13 cellular contexts compared by ENCODE assay signal in the genomic region with DNA sequence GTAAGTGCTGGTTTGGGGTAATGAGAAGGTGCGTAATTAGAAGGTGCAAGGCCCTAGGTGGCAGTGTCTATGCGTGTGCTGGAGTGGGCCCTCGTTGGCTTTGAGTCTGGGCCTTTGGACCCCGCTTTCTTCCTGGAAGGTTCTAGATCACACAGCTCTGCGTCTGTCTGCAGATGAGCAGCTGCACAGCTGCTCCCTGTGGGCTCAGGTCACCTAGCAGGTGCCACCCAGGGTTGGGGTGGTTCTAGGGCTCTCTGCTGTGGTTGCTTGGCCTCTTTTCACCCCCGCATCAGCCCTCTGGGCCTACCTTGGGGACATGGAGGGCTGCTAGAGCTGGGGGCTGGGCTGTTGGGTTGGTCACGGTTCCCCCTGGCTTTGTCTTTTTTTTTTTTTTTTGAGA. TPM values are rescaled to one million over a fixed set of nuclear protein-coding genes. Genes with fewer than 3 reads are reported as not detected.
DNase-seq lines count a peak whose midpoint lies in the region; ATAC-seq and TF ChIP-seq lines count a peak whose summit lies in the region.
"Had no signal": no experiment of that assay in that cellular context is flagged by ENCODE, and none has a peak within 500 bp of the region (broad histone marks: within the 10 kb centered on the region; RNA-seq: fewer than 3 reads in every experiment).

No MANE protein-coding gene starts in this region.

- intact Hi-C loops in CD4-positive, alpha-beta memory T cell (cut with micrococcal nuclease) = no loop called here
- intact Hi-C loops in colonic mucosa (cut with DNase I) = no loop called here
- intact Hi-C loops in psoas muscle (cut with DNase I) = no loop called here

- no peaks in the 10 kb centered on the region for H3K36me3 ChIP-seq in CD4-positive, alpha-beta memory T cell (ENCODE audit: insufficient read depth, low read length)
- no peaks in the 10 kb centered on the region for H3K36me3 ChIP-seq in colonic mucosa
- peaks cover 0 to 10% of the 10 kb centered on the region in 2 donors for H3K36me3 ChIP-seq in psoas muscle (ENCODE audit: insufficient read depth in 1 of 2, low read depth in 1 of 2)
- H3K36me3 ChIP-seq: ovary, tibial artery had no signal

- DNase-seq in CD4-positive, alpha-beta memory T cell = peak in 1 of 5 donors; percentile 17
- DNase-seq in HL-60 (ENCODE audit: low read depth in 1 of 2, low spot score in 1 of 2) = no peak
- DNase-seq in colonic mucosa = no peak
- no peak for DNase-seq in psoas muscle
- no peak for DNase-seq in AG08396 (ENCODE audit: low spot score)
- DNase-seq in NCI-H1417 (lab: John Stamatoyannopoulos, UW) = no peak
- DNase-seq: activated CD8-positive, alpha-beta memory T cell treated with anti-CD3 and anti-CD28 coated beads for 24 hours; kidney; NCI-H1436; NCI-H774; ovary had no signal

- ATAC-seq in psoas muscle = no peak
- no peak for ATAC-seq in GM18907 (IDR thresholded peaks at IDR 0.05; ENCODE audit: unreplicated experiment)

- peak overlapping the region; percentile 32 to 34 for H3K9ac ChIP-seq in colonic mucosa (ENCODE audit: low read depth in 2 of 2, low read length in 2 of 2)

- peak overlapping the region in 3 of 8 donors; percentile 10 to 25 (median 20) for H3K4me3 Mint-ChIP-seq in CD4-positive, alpha-beta memory T cell

- TF ChIP-seq CTCF in HL-60 (IDR thresholded peaks at IDR 0.05; ENCODE audit: insufficient read depth, low read length) = no peak
- no peak for TF ChIP-seq CTCF in colonic mucosa (IDR thresholded peaks at IDR 0.05)
- TF ChIP-seq CTCF in psoas muscle (IDR thresholded peaks at IDR 0.05) = no peak

- no peaks in the 10 kb centered on the region for H3K27me3 Mint-ChIP-seq in CD4-positive, alpha-beta memory T cell

- H3K36me3 Mint-ChIP-seq in CD4-positive, alpha-beta memory T cell = peaks cover 0 to 17% of the 10 kb centered on the region in 2 donors

- H3K27ac ChIP-seq in CD4-positive, alpha-beta memory T cell (ENCODE audit: low read depth, low read length) = no peak overlapping the region
- H3K27ac ChIP-seq in HL-60 (replicated peaks) = peak overlapping the region; percentile 87
- peak overlapping the region; percentile 19 for H3K27ac ChIP-seq in colonic mucosa
- peak overlapping the region; percentile 66 for H3K27ac ChIP-seq in psoas muscle
- H3K27ac ChIP-seq: ovary, tibial artery had no signal

- peaks cover 60% of the 10 kb centered on the region for H3K4me1 ChIP-seq in CD4-positive, alpha-beta memory T cell (ENCODE audit: insufficient read depth, low read length)
- H3K4me1 ChIP-seq in colonic mucosa (no peaks in the 10 kb centered on the region), psoas muscle (peaks cover 87% of the 10 kb centered on the region)

- H3K9me3 ChIP-seq in CD4-positive, alpha-beta memory T cell (ENCODE audit: control insufficient read depth in 1 of 2, low read length in 2 of 2) = no peaks in the 10 kb centered on the region
- H3K9me3 ChIP-seq in colonic mucosa = no peaks in the 10 kb centered on the region
- no peaks in the 10 kb centered on the region for H3K9me3 ChIP-seq in psoas muscle
- H3K9me3 ChIP-seq: ovary, tibial artery had no signal

- no peaks in the 10 kb centered on the region for H3K27me3 ChIP-seq in CD4-positive, alpha-beta memory T cell (ENCODE audit: insufficient read depth, low read length)
- no peaks in the 10 kb centered on the region for H3K27me3 ChIP-seq in HL-60 (ENCODE audit: insufficient read depth, poor library complexity, severe bottlenecking)
- no peaks in the 10 kb centered on the region for H3K27me3 ChIP-seq in colonic mucosa
- H3K27me3 ChIP-seq in psoas muscle (ENCODE audit: insufficient read depth in 3 of 3, low read length in 2 of 3) = no peaks in the 10 kb centered on the region
- H3K27me3 ChIP-seq: ovary, tibial artery had no signal

- POLR2A ChIA-PET in CD4-positive, alpha-beta memory T cell (lab: Charles Lee; ENCODE audit: partially characterized antibody) = interaction anchor here (0.6 kb wide), 1 partner anchor 1857 kb away, joined by 3 read pairs; no protein-coding TSS in a partner anchor

- WGBS in psoas muscle, 3 donors = 80 to 96% (median 85%) methylated on average over 4 to 7 of the region's 7 CpGs

- no peaks in the 10 kb centered on the region for H3K9me3 Mint-ChIP-seq in CD4-positive, alpha-beta memory T cell

- peak overlapping the region; percentile 57 to 92 (median 78) for H3K27ac Mint-ChIP-seq in CD4-positive, alpha-beta memory T cell

- CTCF ChIA-PET in CD4-positive, alpha-beta memory T cell (lab: Charles Lee; ENCODE audit: partially characterized antibody) = interaction anchor here (16.2 kb wide), 1 partner anchor 36 kb away, joined by 319 read pairs; no protein-coding TSS in a partner anchor

- no peak overlapping the region for H3K4me3 ChIP-seq in CD4-positive, alpha-beta memory T cell (ENCODE audit: low read length in 2 of 2)
- H3K4me3 ChIP-seq in HL-60 (replicated peaks; ENCODE audit: insufficient read depth, low read length) = no peak overlapping the region
- H3K4me3 ChIP-seq in colonic mucosa = no peak overlapping the region
- H3K4me3 ChIP-seq in psoas muscle = no peak overlapping the region
- H3K4me3 ChIP-seq: ovary, tibial artery had no signal

- H3K4me1 Mint-ChIP-seq in CD4-positive, alpha-beta memory T cell = peaks cover 35 to 75% (median 53%) of the 10 kb centered on the region in 4 donors

RNA-seq across cellular contexts. Expression of gene RELT, which starts 10.4 kb away (rescaled TPM):
- total RNA-seq in CD4-positive, alpha-beta memory T cell = 10 to 100 TPM; 12.1 to 12.9 TPM
- polyA plus RNA-seq in CD4-positive, alpha-beta memory T cell = 1 to 10 TPM; 2.2 to 5.2 TPM
- 1 to 10 TPM; 4.0 to 7.1 TPM for total RNA-seq in colonic mucosa
- total RNA-seq in psoas muscle = 10 to 100 TPM in 3 of 4 donors, 1 to 10 TPM in 1; 9.0 to 33.0 (median 17.2) TPM
- 10 to 100 TPM in 2 of 3 donors, 1 to 10 TPM in 1; 4.9 to 15.8 (median 15.5) TPM for polyA plus RNA-seq in psoas muscle
